ENCODE assay signal across 11 cellular contexts in the genomic region with DNA sequence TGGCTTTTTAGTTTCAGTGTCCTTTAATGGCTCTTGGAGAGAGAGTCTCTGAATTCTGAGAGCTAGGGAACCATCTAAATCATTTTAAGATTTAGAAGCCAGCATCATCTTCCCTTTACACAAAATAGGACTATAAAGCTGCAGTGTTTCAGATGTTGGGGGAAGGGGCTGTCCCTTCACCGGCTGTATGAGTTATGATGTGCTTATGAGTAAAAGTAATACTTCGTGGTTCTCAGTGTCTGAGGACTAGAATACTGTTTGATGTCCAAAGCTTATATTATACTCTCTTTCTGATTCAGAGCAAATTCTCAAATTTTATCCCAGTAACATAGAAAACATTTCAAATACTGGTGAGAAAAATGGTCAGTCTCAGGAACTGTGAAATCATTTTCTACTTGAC.
DNase-seq lines count a peak whose midpoint lies in the region; ATAC-seq and TF ChIP-seq lines count a peak whose summit lies in the region.
"Had no signal": no experiment of that assay in that cellular context is flagged by ENCODE, and none has a peak within 500 bp of the region (broad histone marks: within the 10 kb centered on the region; RNA-seq: fewer than 3 reads in every experiment).

No MANE protein-coding gene starts in this region.

- peak; percentile 29 to 39 for DNase-seq in activated CD4-positive, alpha-beta T cell treated with anti-CD3 and anti-CD28 coated beads, Interleukin-2, amount 50 U/mL, for 48 hours
- DNase-seq in activated CD4-positive, alpha-beta T cell treated with anti-CD3 and anti-CD28 coated beads for 1 hour, result no peak
- DNase-seq in activated naive CD8-positive, alpha-beta T cell treated with anti-CD3 and anti-CD28 coated beads for 36 hours, result peak; percentile 39
- DNase-seq in glutamatergic neuron (no peak), NCI-H526 (lab: John Stamatoyannopoulos, UW) (no peak)
- DNase-seq: activated effector memory CD4-positive, alpha-beta T cell treated with Interleukin-2 at 50 U/mL for 16 hours; foreskin fibroblast; NCI-H1048 had no signal

- no peak overlapping the region for H3K4me3 Mint-ChIP-seq in activated naive CD8-positive, alpha-beta T cell treated with anti-CD3 and anti-CD28 coated beads for 36 hours
- H3K4me3 Mint-ChIP-seq in glutamatergic neuron (ENCODE audit: unreplicated experiment), result no peak overlapping the region

- no peaks in the 10 kb centered on the region for H3K9me3 Mint-ChIP-seq in activated naive CD8-positive, alpha-beta T cell treated with anti-CD3 and anti-CD28 coated beads for 36 hours
- no peaks in the 10 kb centered on the region for H3K9me3 Mint-ChIP-seq in glutamatergic neuron (ENCODE audit: unreplicated experiment)

- no peaks in the 10 kb centered on the region for H3K36me3 Mint-ChIP-seq in activated naive CD8-positive, alpha-beta T cell treated with anti-CD3 and anti-CD28 coated beads for 36 hours
- H3K36me3 Mint-ChIP-seq in glutamatergic neuron (ENCODE audit: unreplicated experiment), result peaks cover 5% of the 10 kb centered on the region

- H3K4me1 Mint-ChIP-seq in activated naive CD8-positive, alpha-beta T cell treated with anti-CD3 and anti-CD28 coated beads for 36 hours, result peaks cover 10% of the 10 kb centered on the region
- no peaks in the 10 kb centered on the region for H3K4me1 Mint-ChIP-seq in glutamatergic neuron (ENCODE audit: low read depth, unreplicated experiment)

- TF ChIP-seq CTCF in glutamatergic neuron (IDR thresholded peaks at IDR 0.05; ENCODE audit: partially characterized antibody, unreplicated experiment), result no peak

- peaks cover 21% of the 10 kb centered on the region for H3K27me3 Mint-ChIP-seq in activated naive CD8-positive, alpha-beta T cell treated with anti-CD3 and anti-CD28 coated beads for 36 hours
- H3K27me3 Mint-ChIP-seq in glutamatergic neuron (ENCODE audit: unreplicated experiment), result no peaks in the 10 kb centered on the region

- ATAC-seq in GM19023 (IDR thresholded peaks at IDR 0.05; ENCODE audit: unreplicated experiment) (peak; percentile 82), HG02759 (IDR thresholded peaks at IDR 0.05; ENCODE audit: unreplicated experiment) (peak; percentile 54), GM18873 (IDR thresholded peaks at IDR 0.05; ENCODE audit: low FRiP score, unreplicated experiment) (no peak)

- no peak overlapping the region for H3K27ac Mint-ChIP-seq in activated naive CD8-positive, alpha-beta T cell treated with anti-CD3 and anti-CD28 coated beads for 36 hours
- no peak overlapping the region for H3K27ac Mint-ChIP-seq in glutamatergic neuron (ENCODE audit: unreplicated experiment)

Comparison
In these comparisons a context has a peak if more than half of its experiments do, and no peak if none do; other contexts are left out.
1. DNase-seq: peak in activated CD4-positive, alpha-beta T cell treated with anti-CD3 and anti-CD28 coated beads, Interleukin-2, amount 50 U/mL, for 48 hours (2 of 2) and activated naive CD8-positive, alpha-beta T cell treated with anti-CD3 and anti-CD28 coated beads for 36 hours (single experiment); none in activated CD4-positive, alpha-beta T cell treated with anti-CD3 and anti-CD28 coated beads for 1 hour (single experiment), glutamatergic neuron (single experiment) and NCI-H526 (0 of 2).